In the genomic region with DNA sequence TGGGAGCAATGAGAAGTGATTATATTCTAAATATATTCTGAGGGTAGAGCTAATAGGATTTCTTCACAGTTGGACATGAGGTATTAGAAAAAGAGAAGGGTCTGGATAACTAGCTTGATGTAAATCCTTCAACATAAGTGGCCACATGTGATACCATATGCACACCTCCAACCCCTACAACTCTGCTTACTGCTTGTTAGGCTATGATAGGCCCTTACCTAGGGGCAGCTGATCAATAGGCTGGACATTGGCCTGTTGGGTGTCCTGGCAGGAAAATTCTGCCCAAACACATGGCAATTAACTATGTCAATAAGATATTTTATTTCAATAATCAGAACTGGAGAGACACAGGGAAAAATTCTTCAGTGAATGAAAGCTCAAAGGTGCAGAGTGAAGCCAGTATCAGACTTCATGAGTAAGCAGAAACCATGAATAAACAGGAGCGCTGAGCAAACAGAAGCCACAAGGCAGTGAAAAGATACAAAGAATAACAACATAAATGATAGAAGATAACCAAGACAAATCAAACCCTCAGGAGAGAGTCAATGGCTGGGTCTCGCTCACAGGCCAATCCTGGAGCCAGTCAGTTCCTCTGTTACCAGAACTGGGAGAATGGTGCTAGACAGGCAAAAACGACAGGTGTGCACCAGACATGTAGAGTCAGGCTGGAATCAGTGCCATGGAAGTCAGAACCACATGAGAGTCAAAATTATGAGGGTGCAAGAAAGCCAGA, we compare ENCODE assay signal across 22 cellular contexts. TPM values are rescaled to one million over a fixed set of nuclear protein-coding genes. Genes with fewer than 3 reads are reported as not detected.
DNase-seq lines count a peak whose midpoint lies in the region; ATAC-seq and TF ChIP-seq lines count a peak whose summit lies in the region.
"Had no signal": no experiment of that assay in that cellular context is flagged by ENCODE, and none has a peak within 500 bp of the region (broad histone marks: within the 10 kb centered on the region; RNA-seq: fewer than 3 reads in every experiment).

No MANE protein-coding gene starts in this region.

- peaks cover 43 to 84% (median 64%) of the 10 kb centered on the region in 4 donors for H3K4me1 Mint-ChIP-seq in CD4-positive, CD25-positive, alpha-beta regulatory T cell
- H3K4me1 Mint-ChIP-seq in naive B cell (peaks cover 19 to 43% (median 28%) of the 10 kb centered on the region in 3 donors), nephron progenitor cell (no peaks in the 10 kb centered on the region)

- peaks cover 24% of the 10 kb centered on the region for H3K36me3 Mint-ChIP-seq in CD4-positive, CD25-positive, alpha-beta regulatory T cell
- H3K36me3 Mint-ChIP-seq in naive B cell (no peaks in the 10 kb centered on the region), nephron progenitor cell (ENCODE audit: low read depth) (peaks cover 42% of the 10 kb centered on the region)

- H3K4me1 ChIP-seq in CD4-positive, CD25-positive, alpha-beta regulatory T cell (ENCODE audit: control insufficient read depth, insufficient read depth, low read length, poor library complexity, severe bottlenecking) = peaks cover 17% of the 10 kb centered on the region
- H3K4me1 ChIP-seq: esophagus squamous epithelium, left ventricle myocardium inferior, thyroid gland had no signal

- no peak for TF ChIP-seq CTCF in VCaP (conservative IDR thresholded peaks at IDR 0.05)
- no peak for TF ChIP-seq CTCF in nephron progenitor cell (IDR thresholded peaks at IDR 0.05)

- no peaks in the 10 kb centered on the region for H3K27me3 Mint-ChIP-seq in CD4-positive, CD25-positive, alpha-beta regulatory T cell
- H3K27me3 Mint-ChIP-seq in naive B cell (no peaks in the 10 kb centered on the region), nephron progenitor cell (ENCODE audit: low read depth, poor library complexity) (peaks cover 3% of the 10 kb centered on the region)
- H3K27me3 Mint-ChIP-seq: activated CD4-positive, alpha-beta T cell treated with anti-CD3 and anti-CD28 coated beads for 36 hours had no signal

- H3K36me3 ChIP-seq in CD4-positive, CD25-positive, alpha-beta regulatory T cell (ENCODE audit: control insufficient read depth, insufficient read depth, low read length) = peaks cover 2% of the 10 kb centered on the region
- H3K36me3 ChIP-seq: esophagus squamous epithelium, left ventricle myocardium inferior, thyroid gland had no signal

- H3K9me3 ChIP-seq in CD4-positive, CD25-positive, alpha-beta regulatory T cell (ENCODE audit: control insufficient read depth in 2 of 2, low read length in 2 of 2) = peaks cover 0 to 4% of the 10 kb centered on the region in 2 experiments
- H3K9me3 ChIP-seq: esophagus squamous epithelium, left ventricle myocardium inferior, mucosa of descending colon, thyroid gland had no signal

- peak overlapping the region; percentile 5 for H3K27ac ChIP-seq in CD4-positive, CD25-positive, alpha-beta regulatory T cell (ENCODE audit: insufficient read depth, low read length, poor library complexity, severe bottlenecking)
- peak overlapping the region; percentile 83 for H3K27ac ChIP-seq in VCaP
- H3K27ac ChIP-seq: esophagus squamous epithelium, left ventricle myocardium inferior, thyroid gland had no signal

- H3K4me3 ChIP-seq in CD4-positive, CD25-positive, alpha-beta regulatory T cell (ENCODE audit: low read depth, low read length) = no peak overlapping the region
- H3K4me3 ChIP-seq: esophagus squamous epithelium, left ventricle myocardium inferior, mucosa of descending colon, thyroid gland had no signal

- H3K27ac Mint-ChIP-seq in CD4-positive, CD25-positive, alpha-beta regulatory T cell = peak overlapping the region; percentile 79 to 90 (median 85)
- H3K27ac Mint-ChIP-seq in naive B cell (peak overlapping the region; percentile 68 to 95 (median 88)), nephron progenitor cell (no peak overlapping the region)
- H3K27ac Mint-ChIP-seq: activated CD4-positive, alpha-beta T cell treated with anti-CD3 and anti-CD28 coated beads for 36 hours had no signal

- H3K4me3 Mint-ChIP-seq in CD4-positive, CD25-positive, alpha-beta regulatory T cell = peak overlapping the region in 3 of 4 donors; percentile 4 to 51 (median 18)
- H3K4me3 Mint-ChIP-seq in naive B cell (peak overlapping the region in 5 of 8 donors; percentile 5 to 68 (median 50)), nephron progenitor cell (no peak overlapping the region)
- H3K4me3 Mint-ChIP-seq: activated CD4-positive, alpha-beta T cell treated with anti-CD3 and anti-CD28 coated beads for 36 hours had no signal

- ATAC-seq in CD4-positive, CD25-positive, alpha-beta regulatory T cell (ENCODE audit: low read depth in 2 of 2) = no peak
- ATAC-seq in naive B cell (ENCODE audit: low read depth in 2 of 2) = no peak
- ATAC-seq: activated CD4-positive, alpha-beta T cell treated with anti-CD3 and anti-CD28 coated beads for 36 hours; Panc1 had no signal

- H3K9me3 Mint-ChIP-seq in CD4-positive, CD25-positive, alpha-beta regulatory T cell = peaks cover 0 to 35% (median 10%) of the 10 kb centered on the region in 7 donors
- H3K9me3 Mint-ChIP-seq in naive B cell = peaks cover 0 to 2% (median 0%) of the 10 kb centered on the region in 7 donors
- peaks cover 24% of the 10 kb centered on the region for H3K9me3 Mint-ChIP-seq in nephron progenitor cell

- H3K27me3 ChIP-seq in CD4-positive, CD25-positive, alpha-beta regulatory T cell (ENCODE audit: control insufficient read depth, insufficient read depth, low read length) = no peaks in the 10 kb centered on the region
- H3K27me3 ChIP-seq: esophagus squamous epithelium, thyroid gland had no signal

- no peak for DNase-seq in CD4-positive, CD25-positive, alpha-beta regulatory T cell
- DNase-seq in DMS153 (lab: John Stamatoyannopoulos, UW) (peak; percentile 16), naive B cell (no peak), NCI-H69 (lab: John Stamatoyannopoulos, UW) (no peak), nephron progenitor cell (no peak), NCI-H2196 (lab: John Stamatoyannopoulos, UW; ENCODE audit: unreplicated experiment) (no peak)
- DNase-seq: activated CD4-positive, alpha-beta T cell treated with anti-CD3 and anti-CD28 coated beads for 36 hours; activated effector memory CD4-positive, alpha-beta T cell treated with Interleukin-2 at 50 U/mL for 16 hours; effector CD8-positive, alpha-beta T cell; esophagus squamous epithelium; GOT3; Karpas-422; left ventricle myocardium inferior; mucosa of descending colon; NCI-H1048; NCI-H2107; NCI-H774; retina; stimulated activated CD4-positive, alpha-beta T cell treated with anti-CD3 and anti-CD28 coated beads, Interleukin-12 subunit alpha, Interleukin-12 subunit beta, amount 100 ng/mL, for 4 hours; thyroid gland had no signal

RNA-seq across cellular contexts. Expression of gene PSMA1, which starts 46.3 kb away (rescaled TPM):
- 190 TPM for total RNA-seq in CD4-positive, CD25-positive, alpha-beta regulatory T cell
- polyA plus RNA-seq in CD4-positive, CD25-positive, alpha-beta regulatory T cell = 100 to 1,000 TPM; 163 to 224 (median 195) TPM
- polyA plus RNA-seq in naive B cell (ENCODE audit: low read depth in 6 of 6) = 100 to 1,000 TPM; 130 to 346 (median 160) TPM
